8 cellular contexts compared by ENCODE assay signal in genomic region chr18:8610442-8610801, GRCh38. TPM values are rescaled to one million over a fixed set of nuclear protein-coding genes. Genes with fewer than 3 reads are reported as not detected.
DNase-seq lines count a peak whose midpoint lies in the region; ATAC-seq, FAIRE-seq and TF ChIP-seq lines count a peak whose summit lies in the region.

No MANE protein-coding gene starts in this region.

- DNase-seq in adrenal gland (peak; percentile 29 to 73 (median 54)), kidney (no peak), NCI-H526 treated with DMSO at 0.1 percent for 48 hours (lab: John Stamatoyannopoulos, UW) (no peak), frontal cortex (ENCODE audit: low spot score in 2 of 2) (no peak)

- FAIRE-seq in kidney (lab: Jason Lieb, UNC): no peak
- no peak for FAIRE-seq in frontal cortex (lab: Jason Lieb, UNC)

- H3K27me3 ChIP-seq in BLaER1 treated with 17β-estradiol and CSF1 and Interleukin-3, amounts not matched to agents 10 nM and 100 nM: no peaks in the 10 kb centered on the region
- H3K27me3 ChIP-seq in HUES48 (ENCODE audit: control insufficient read depth, insufficient read depth, low read length): peaks cover 11% of the 10 kb centered on the region
- no peaks in the 10 kb centered on the region for H3K27me3 ChIP-seq in adrenal gland
- no peaks in the 10 kb centered on the region for H3K27me3 ChIP-seq in stomach smooth muscle (ENCODE audit: control insufficient read depth in 1 of 2, insufficient read depth in 2 of 2, low read length in 2 of 2)

- TF ChIP-seq POLR2A in adrenal gland (IDR thresholded peaks at IDR 0.05): peak in 1 of 2 donors; percentile 47

- H3K27ac ChIP-seq in BLaER1 treated with 17β-estradiol and CSF1 and Interleukin-3, amounts not matched to agents 10 nM and 100 nM: peak overlapping the region; percentile 79 to 91 (median 88)
- H3K27ac ChIP-seq in HUES48 (ENCODE audit: low read depth, low read length): peak overlapping the region; percentile 51
- peak overlapping the region in 4 of 5 donors; percentile 55 to 90 (median 78) for H3K27ac ChIP-seq in adrenal gland
- no peak overlapping the region for H3K27ac ChIP-seq in kidney (ENCODE audit: low read depth in 2 of 2, low read length in 2 of 2)
- H3K27ac ChIP-seq in stomach smooth muscle (ENCODE audit: low read length): peak overlapping the region; percentile 18

- no peak for ATAC-seq in HG03139 (IDR thresholded peaks at IDR 0.05; ENCODE audit: unreplicated experiment)

- H3K4me2 ChIP-seq in BLaER1 treated with 17β-estradiol and CSF1 and Interleukin-3, amounts not matched to agents 10 nM and 100 nM: peak overlapping the region; percentile 84 to 96 (median 90)

- intact Hi-C loops in adrenal gland (cut with DNase I) (no loop called here), kidney (cut with DNase I) (no loop called here)

- peak overlapping the region; percentile 92 to 99 (median 97) for H3K4me3 ChIP-seq in BLaER1 treated with 17β-estradiol and CSF1 and Interleukin-3, amounts not matched to agents 10 nM and 100 nM
- H3K4me3 ChIP-seq in HUES48 (ENCODE audit: low read depth, low read length): peak overlapping the region; percentile 89
- peak overlapping the region; percentile 52 to 98 (median 70) for H3K4me3 ChIP-seq in adrenal gland
- peak overlapping the region; percentile 69 to 77 for H3K4me3 ChIP-seq in kidney (ENCODE audit: low read length in 2 of 2)
- H3K4me3 ChIP-seq in stomach smooth muscle (ENCODE audit: low read length in 2 of 2): peak overlapping the region; percentile 88 to 91

- 1 to 2% (median 1%) methylated on average over 11 of the region's 11 CpGs for WGBS in adrenal gland, 4 donors

- peak overlapping the region; percentile 85 to 97 (median 94) for H3K9ac ChIP-seq in BLaER1 treated with 17β-estradiol and CSF1 and Interleukin-3, amounts not matched to agents 10 nM and 100 nM
- H3K9ac ChIP-seq in HUES48 (ENCODE audit: low read depth, low read length): peak overlapping the region; percentile 80
- H3K9ac ChIP-seq in kidney (ENCODE audit: low read length in 2 of 2): peak overlapping the region; percentile 75
- peak overlapping the region; percentile 69 to 88 for H3K9ac ChIP-seq in stomach smooth muscle (ENCODE audit: low read length in 2 of 2)

- H4K20me1 ChIP-seq in BLaER1 treated with 17β-estradiol and CSF1 and Interleukin-3, amounts not matched to agents 10 nM and 100 nM: peaks cover 50 to 59% (median 58%) of the 10 kb centered on the region in 11 experiments

- peaks cover 56 to 66% (median 62%) of the 10 kb centered on the region in 10 experiments for H3K4me1 ChIP-seq in BLaER1 treated with 17β-estradiol and CSF1 and Interleukin-3, amounts not matched to agents 10 nM and 100 nM
- peaks cover 58% of the 10 kb centered on the region for H3K4me1 ChIP-seq in HUES48 (ENCODE audit: control insufficient read depth, insufficient read depth, low read length)
- H3K4me1 ChIP-seq in adrenal gland (replicated peaks in 1 of 2): peaks cover 13 to 42% of the 10 kb centered on the region in 2 donors
- peaks cover 8 to 15% of the 10 kb centered on the region in 2 donors for H3K4me1 ChIP-seq in kidney (ENCODE audit: control insufficient read depth in 1 of 2, insufficient read depth in 1 of 2, low read depth in 1 of 2, low read length in 2 of 2)
- peaks cover 47% of the 10 kb centered on the region for H3K4me1 ChIP-seq in stomach smooth muscle (ENCODE audit: control insufficient read depth, insufficient read depth, low read length)

- no peaks in the 10 kb centered on the region for H3K9me3 ChIP-seq in BLaER1 treated with 17β-estradiol and CSF1 and Interleukin-3, amounts not matched to agents 10 nM and 100 nM (replicated peaks in 1 of 11)
- no peaks in the 10 kb centered on the region for H3K9me3 ChIP-seq in HUES48 (ENCODE audit: control insufficient read depth, insufficient read depth, low read length)
- no peaks in the 10 kb centered on the region for H3K9me3 ChIP-seq in adrenal gland (replicated peaks in 1 of 3)
- no peaks in the 10 kb centered on the region for H3K9me3 ChIP-seq in kidney (ENCODE audit: control insufficient read depth in 1 of 2, low read length in 2 of 2)
- no peaks in the 10 kb centered on the region for H3K9me3 ChIP-seq in stomach smooth muscle (ENCODE audit: control insufficient read depth in 2 of 2, low read length in 2 of 2)

- H3K36me3 ChIP-seq in BLaER1 treated with 17β-estradiol and CSF1 and Interleukin-3, amounts not matched to agents 10 nM and 100 nM: peaks cover 9 to 39% (median 18%) of the 10 kb centered on the region in 11 experiments; a peak in 20 of 22 replicates
- H3K36me3 ChIP-seq in HUES48 (ENCODE audit: control insufficient read depth, insufficient read depth, low read length) (peaks cover 12% of the 10 kb centered on the region; the same call in 1 of the 2 replicates), adrenal gland (replicated peaks in 1 of 2) (no peaks in the 10 kb centered on the region), kidney (ENCODE audit: control insufficient read depth in 1 of 2, insufficient read depth in 2 of 2, low read length in 2 of 2) (no peaks in the 10 kb centered on the region), stomach smooth muscle (ENCODE audit: control insufficient read depth in 2 of 2, insufficient read depth in 2 of 2, low read length in 2 of 2) (peaks cover 0 to 4% of the 10 kb centered on the region in 2 donors)

- TF ChIP-seq CTCF in adrenal gland (IDR thresholded peaks at IDR 0.05) (no peak), kidney (IDR thresholded peaks at IDR 0.05; ENCODE audit: borderline replicate concordance, extremely low read depth, insufficient read depth) (no peak)

RNA-seq across cellular contexts. Expression of gene RAB12, which starts 1.2 kb away (rescaled TPM):
- total RNA-seq in adrenal gland (10 to 100 TPM; 35.8 to 54.2 (median 39.7) TPM), kidney (46.7 TPM), frontal cortex (119 TPM)
- polyA plus RNA-seq in adrenal gland (10 to 100 TPM; 19.9 to 50.7 (median 27.6) TPM), kidney (ENCODE audit: insufficient read depth, low read depth, low replicate concordance) (37.7 TPM)

Comparison
In these comparisons a context has a peak if more than half of its experiments do, and no peak if none do; other contexts are left out.
1. H3K27ac ChIP-seq: peak in BLaER1 treated with 17β-estradiol and CSF1 and Interleukin-3, amounts not matched to agents 10 nM and 100 nM (11 of 11), HUES48 (single experiment), adrenal gland (4 of 5) and stomach smooth muscle (single experiment); none in kidney (0 of 2).
2. DNase-seq: peak in adrenal gland (7 of 7); none in kidney (single experiment), NCI-H526 treated with DMSO at 0.1 percent for 48 hours (single experiment) and frontal cortex (0 of 2).
3. Peak in every context shown above with its lines, with median percentiles within 50 percentile points of each other: H3K4me3 ChIP-seq and H3K9ac ChIP-seq.